In the genomic region with DNA sequence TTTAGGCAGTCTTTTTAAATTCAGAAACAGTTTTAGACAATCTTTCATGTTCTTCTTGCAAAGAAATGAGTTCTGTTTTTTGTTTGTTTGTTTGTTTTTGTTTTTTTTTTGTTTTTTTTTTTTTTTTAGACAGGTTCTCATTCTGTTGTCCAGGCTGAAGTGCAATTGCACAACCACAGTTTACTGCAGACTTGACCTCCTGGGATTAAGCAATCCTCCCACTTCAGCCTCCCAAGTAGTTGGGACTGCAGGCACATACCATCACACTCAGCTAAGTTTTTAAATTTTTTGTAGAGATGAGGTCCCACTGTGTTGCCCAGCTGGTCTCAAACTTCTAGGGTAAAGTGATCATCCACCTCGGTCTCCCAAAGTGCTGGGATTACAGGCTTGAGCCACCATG, we compare ENCODE assay signal across 30 cellular contexts.
"Had no signal": no experiment of that assay in that cellular context is flagged by ENCODE, and none has a peak within 500 bp of the region (broad histone marks: within the 10 kb centered on the region; RNA-seq: fewer than 3 reads in every experiment).

No MANE protein-coding gene starts in this region.

- H3K4me3 ChIP-seq: esophagus muscularis mucosa had no signal

- H3K36me3 ChIP-seq: brain microvascular endothelial cell, esophagus muscularis mucosa, WERI-Rb-1 had no signal

- H3K27ac ChIP-seq: brain microvascular endothelial cell, WERI-Rb-1 had no signal

- H3K4me1 ChIP-seq: esophagus muscularis mucosa had no signal

- ATAC-seq: activated CD4-positive, CD25-positive, alpha-beta regulatory T cell treated with anti-CD3 and anti-CD28 coated beads, Interleukin-2, amount 50 U/mL, for 24 hours; activated CD8-positive, alpha-beta T cell treated with anti-CD3 and anti-CD28 coated beads for 36 hours; activated T-cell treated with anti-CD3 and anti-CD28 coated beads, Interleukin-2, amount 50 U/mL, for 4 hours; activated T-helper 17 cell treated with anti-CD3 and anti-CD28 coated beads, Interleukin-2, amount 50 U/mL, for 72 hours; effector memory CD8-positive, alpha-beta T cell; T-helper 17 cell had no signal

- FAIRE-seq: astrocyte, colon, frontal cortex had no signal

- H3K9me3 ChIP-seq: esophagus muscularis mucosa had no signal

- H3K27me3 ChIP-seq: brain microvascular endothelial cell, esophagus muscularis mucosa had no signal

- DNase-seq: activated B cell treated with CpG ODN at 0.5 μM for 24 hours; activated CD4-positive, alpha-beta T cell treated with anti-CD3 and anti-CD28 coated beads for 48 hours; activated CD4-positive, alpha-beta T cell treated with anti-CD3 and anti-CD28 coated beads, Interleukin-2, amount 50 U/mL, for 1 hour; activated CD4-positive, alpha-beta T cell treated with anti-CD3 and anti-CD28 coated beads, Interleukin-2, amount 50 U/mL, for 48 hours; activated CD8-positive, alpha-beta memory T cell treated with anti-CD3 and anti-CD28 coated beads for 24 hours; activated CD8-positive, alpha-beta T cell treated with anti-CD3 and anti-CD28 coated beads for 36 hours; activated effector memory CD4-positive, alpha-beta T cell treated with Interleukin-2 at 50 U/mL for 16 hours; activated gamma-delta T cell treated with Interleukin-2 at 50 U/mL for 16 hours; activated naive CD4-positive, alpha-beta T cell treated with anti-CD3 and anti-CD28 coated beads, Interleukin-2, amount 50 U/mL, for 16 hours; activated naive CD4-positive, alpha-beta T cell treated with Interleukin-2 at 50 U/mL for 16 hours; activated T-cell treated with anti-CD3 and anti-CD28 coated beads, Interleukin-2, amount 50 U/mL, for 4 hours; amniotic stem cell; anterior cingulate cortex; brain microvascular endothelial cell; caudate nucleus; cortex of kidney; dermis blood vessel endothelial cell; effector CD4-positive, alpha-beta T cell; effector memory CD8-positive, alpha-beta T cell; erythroblast; head of caudate nucleus; T-helper 17 cell; T1000; WERI-Rb-1 had no signal
